ENCODE assay signal across 1 cellular context in genomic region chr3:37024820-37025405, GRCh38.
A peak's percentile ranks its signal among the peaks of the same experiment; 100 is the strongest.
TF ChIP-seq lines count a peak whose summit lies in the region.

No MANE protein-coding gene starts in this region.

TF ChIP-seq in GM12878, 131 proteins besides CTCF, POLR2A, EP300 and RAD21 (continued from another document):
- TF ChIP-seq CUX1 (IDR thresholded peaks at IDR 0.05; ENCODE audit: insufficient replicate concordance, low read depth, low read length) (no peak), CHD4 (IDR thresholded peaks at IDR 0.05) (no peak), BCL11A (IDR thresholded peaks at IDR 0.05; ENCODE audit: low read depth, low read length) (peak; percentile 61), STAT1 (conservative IDR thresholded peaks at IDR 0.05) (no peak), IKZF2 (IDR thresholded peaks at IDR 0.05) (peak; percentile 59 to 72), ZBED1 (IDR thresholded peaks at IDR 0.05; ENCODE audit: borderline replicate concordance) (no peak), MYB (IDR thresholded peaks at IDR 0.05; ENCODE audit: borderline replicate concordance, low read depth, low read length) (no peak), RUNX3 (IDR thresholded peaks at IDR 0.05; ENCODE audit: low read length) (0 out of 2 replicates have a peak, but pooled peaks have one; percentile 20), IKZF1 (conservative IDR thresholded peaks at IDR 0.05) (peak; percentile 44), ZNF24 (IDR thresholded peaks at IDR 0.05) (peak; percentile 89), SPI1 (IDR thresholded peaks at IDR 0.05; ENCODE audit: borderline replicate concordance, insufficient read depth, low read depth, low read length) (peak; percentile 89), CREB1 (IDR thresholded peaks at IDR 0.05; ENCODE audit: low read depth) (no peak), NR2F1 (conservative IDR thresholded peaks at IDR 0.05) (no peak), WRNIP1 (IDR thresholded peaks at IDR 0.05; ENCODE audit: borderline replicate concordance, low read depth, low read length) (no peak), MTA2 (IDR thresholded peaks at IDR 0.05; ENCODE audit: low read depth) (peak; percentile 78), TCF7 (IDR thresholded peaks at IDR 0.05; ENCODE audit: borderline replicate concordance) (no peak), BRCA1 (IDR thresholded peaks at IDR 0.05; ENCODE audit: low read depth, low read length) (no peak), REST (IDR thresholded peaks at IDR 0.05; ENCODE audit: low read depth, low read length) (no peak), LARP7 (IDR thresholded peaks at IDR 0.05) (no peak), NFYA (IDR thresholded peaks at IDR 0.05; ENCODE audit: borderline replicate concordance, low read depth, low read length) (no peak), FOS (IDR thresholded peaks at IDR 0.05; ENCODE audit: borderline replicate concordance, extremely low read depth, insufficient read length) (no peak), CREM (IDR thresholded peaks at IDR 0.05; ENCODE audit: low read depth) (no peak), DPF2 (IDR thresholded peaks at IDR 0.05) (peak; percentile 48; the same call in 1 of the 2 replicates), CEBPB (IDR thresholded peaks at IDR 0.05; ENCODE audit: borderline replicate concordance in 1 of 2, low read depth in 2 of 2, low read length in 2 of 2) (peak; percentile 55 to 99; a peak in 2 of 4 replicates)
- TF ChIP-seq, protein P1, sequence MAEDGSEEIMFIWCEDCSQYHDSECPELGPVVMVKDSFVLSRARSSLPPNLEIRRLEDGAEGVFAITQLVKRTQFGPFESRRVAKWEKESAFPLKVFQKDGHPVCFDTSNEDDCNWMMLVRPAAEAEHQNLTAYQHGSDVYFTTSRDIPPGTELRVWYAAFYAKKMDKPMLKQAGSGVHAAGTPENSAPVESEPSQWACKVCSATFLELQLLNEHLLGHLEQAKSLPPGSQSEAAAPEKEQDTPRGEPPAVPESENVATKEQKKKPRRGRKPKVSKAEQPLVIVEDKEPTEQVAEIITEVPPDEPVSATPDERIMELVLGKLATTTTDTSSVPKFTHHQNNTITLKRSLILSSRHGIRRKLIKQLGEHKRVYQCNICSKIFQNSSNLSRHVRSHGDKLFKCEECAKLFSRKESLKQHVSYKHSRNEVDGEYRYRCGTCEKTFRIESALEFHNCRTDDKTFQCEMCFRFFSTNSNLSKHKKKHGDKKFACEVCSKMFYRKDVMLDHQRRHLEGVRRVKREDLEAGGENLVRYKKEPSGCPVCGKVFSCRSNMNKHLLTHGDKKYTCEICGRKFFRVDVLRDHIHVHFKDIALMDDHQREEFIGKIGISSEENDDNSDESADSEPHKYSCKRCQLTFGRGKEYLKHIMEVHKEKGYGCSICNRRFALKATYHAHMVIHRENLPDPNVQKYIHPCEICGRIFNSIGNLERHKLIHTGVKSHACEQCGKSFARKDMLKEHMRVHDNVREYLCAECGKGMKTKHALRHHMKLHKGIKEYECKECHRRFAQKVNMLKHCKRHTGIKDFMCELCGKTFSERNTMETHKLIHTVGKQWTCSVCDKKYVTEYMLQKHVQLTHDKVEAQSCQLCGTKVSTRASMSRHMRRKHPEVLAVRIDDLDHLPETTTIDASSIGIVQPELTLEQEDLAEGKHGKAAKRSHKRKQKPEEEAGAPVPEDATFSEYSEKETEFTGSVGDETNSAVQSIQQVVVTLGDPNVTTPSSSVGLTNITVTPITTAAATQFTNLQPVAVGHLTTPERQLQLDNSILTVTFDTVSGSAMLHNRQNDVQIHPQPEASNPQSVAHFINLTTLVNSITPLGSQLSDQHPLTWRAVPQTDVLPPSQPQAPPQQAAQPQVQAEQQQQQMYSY (CRISPR knock-in tag; IDR thresholded peaks at IDR 0.05), result no peak
- TF ChIP-seq, protein P2, sequence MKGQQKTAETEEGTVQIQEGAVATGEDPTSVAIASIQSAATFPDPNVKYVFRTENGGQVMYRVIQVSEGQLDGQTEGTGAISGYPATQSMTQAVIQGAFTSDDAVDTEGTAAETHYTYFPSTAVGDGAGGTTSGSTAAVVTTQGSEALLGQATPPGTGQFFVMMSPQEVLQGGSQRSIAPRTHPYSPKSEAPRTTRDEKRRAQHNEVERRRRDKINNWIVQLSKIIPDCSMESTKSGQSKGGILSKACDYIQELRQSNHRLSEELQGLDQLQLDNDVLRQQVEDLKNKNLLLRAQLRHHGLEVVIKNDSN (IDR thresholded peaks at IDR 0.05; ENCODE audit: borderline replicate concordance, extremely low read length, insufficient read depth, low read depth, low read length), result no peak
